9 cellular contexts compared by ENCODE assay signal in the genomic region with DNA sequence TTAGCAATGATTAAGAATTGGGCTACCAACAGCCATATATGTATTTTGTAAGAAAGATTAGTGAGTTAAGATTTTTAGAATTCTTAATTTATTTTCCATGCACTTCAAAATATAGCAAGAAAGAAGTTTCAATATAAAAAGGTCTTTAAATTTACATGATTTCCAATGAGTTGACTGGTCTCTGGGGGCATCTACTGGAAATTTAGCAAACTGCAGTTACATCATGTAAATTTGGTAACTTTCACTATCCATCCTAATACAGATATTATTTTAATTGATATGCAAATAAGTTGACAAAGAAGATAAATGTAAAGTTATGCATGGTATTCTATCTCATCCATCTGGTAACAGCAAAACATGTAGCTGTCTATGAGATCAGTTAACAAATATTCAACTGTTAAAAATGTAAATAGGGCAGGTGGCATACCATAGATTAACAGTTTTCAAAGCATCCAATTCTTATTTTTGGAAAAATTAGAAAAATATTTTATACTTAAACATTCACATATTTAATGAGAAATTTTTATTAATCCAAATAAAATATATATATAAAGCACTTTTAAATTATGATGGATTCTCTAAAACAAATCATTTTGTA. TPM values are rescaled to one million over a fixed set of nuclear protein-coding genes. Genes with fewer than 3 reads are reported as not detected.
A peak's percentile ranks its signal among the peaks of the same experiment; 100 is the strongest.
DNase-seq lines count a peak whose midpoint lies in the region; ATAC-seq, FAIRE-seq and TF ChIP-seq lines count a peak whose summit lies in the region.
"Had no signal": no experiment of that assay in that cellular context is flagged by ENCODE, and none has a peak within 500 bp of the region (broad histone marks: within the 10 kb centered on the region; RNA-seq: fewer than 3 reads in every experiment).

No MANE protein-coding gene starts in this region.

- H3K36me3 Mint-ChIP-seq in CD14-positive monocyte = no peaks in the 10 kb centered on the region

- FAIRE-seq in GM18507 (lab: Jason Lieb, UNC) = peak; percentile 78

- intact Hi-C loops in CD14-positive monocyte (cut with micrococcal nuclease) = no loop called here
- intact Hi-C loops in ascending aorta (cut with DNase I) = loop anchor here (5.0 kb wide), 1 partner anchor 574 kb away; no protein-coding TSS in a partner anchor

- no peak for TF ChIP-seq POLR2A in NB4 (IDR thresholded peaks at IDR 0.05; ENCODE audit: extremely low read depth, insufficient read length)

- H3K27me3 Mint-ChIP-seq in CD14-positive monocyte (ENCODE audit: low read depth in 3 of 3) = peaks cover 0 to 7% (median 3%) of the 10 kb centered on the region in 3 donors

- H3K4me1 Mint-ChIP-seq in CD14-positive monocyte = no peaks in the 10 kb centered on the region

- CTCF ChIA-PET in HEK293T (lab: Yijun Ruan, JAX) = no interaction called here

- H3K4me3 ChIP-seq in NB4 (ENCODE audit: low read depth, low read length) = no peak overlapping the region
- no peak overlapping the region for H3K4me3 ChIP-seq in ascending aorta
- no peak overlapping the region for H3K4me3 ChIP-seq in kidney epithelial cell (ENCODE audit: low read depth, low read length)
- H3K4me3 ChIP-seq in MG63 = no peak overlapping the region
- H3K4me3 ChIP-seq: SJSA1 had no signal

- no peaks in the 10 kb centered on the region for H3K9me3 ChIP-seq in ascending aorta
- no peaks in the 10 kb centered on the region for H3K9me3 ChIP-seq in MG63
- H3K9me3 ChIP-seq: SJSA1 had no signal

- POLR2A ChIA-PET in HEK293T (lab: Yijun Ruan, JAX) = no interaction called here

- no peaks in the 10 kb centered on the region for H3K9me3 Mint-ChIP-seq in CD14-positive monocyte

- H3K36me3 ChIP-seq in ascending aorta (no peaks in the 10 kb centered on the region), kidney epithelial cell (ENCODE audit: control insufficient read depth, insufficient read depth, low read length) (no peaks in the 10 kb centered on the region), MG63 (no peaks in the 10 kb centered on the region)
- H3K36me3 ChIP-seq: SJSA1 had no signal

- H3K27ac ChIP-seq in ascending aorta = no peak overlapping the region
- H3K27ac ChIP-seq: SJSA1 had no signal

- no peaks in the 10 kb centered on the region for H3K27me3 ChIP-seq in ascending aorta
- H3K27me3 ChIP-seq in kidney epithelial cell (ENCODE audit: control insufficient read depth, insufficient read depth, low read length) = no peaks in the 10 kb centered on the region
- H3K27me3 ChIP-seq in MG63 = peaks cover 3% of the 10 kb centered on the region; the same call in 1 of the 2 replicates

- DNase-seq in CD14-positive monocyte (ENCODE audit: low spot score) = no peak
- DNase-seq in GM18507 (ENCODE audit: extremely low spot score, insufficient read length, low read depth) = no peak
- peak; percentile 48 for DNase-seq in NB4 (ENCODE audit: low read depth)
- no peak for DNase-seq in ascending aorta (ENCODE audit: low spot score in 2 of 2)
- no peak for DNase-seq in kidney epithelial cell (ENCODE audit: low read depth)
- DNase-seq in HEK293T (ENCODE audit: extremely low spot score) = no peak
- DNase-seq in MG63 = no peak

- H3K4me3 Mint-ChIP-seq in CD14-positive monocyte = no peak overlapping the region

- H3K4me1 ChIP-seq in ascending aorta = no peaks in the 10 kb centered on the region
- H3K4me1 ChIP-seq: SJSA1 had no signal

- ATAC-seq in HG03108 (IDR thresholded peaks at IDR 0.05; ENCODE audit: unreplicated experiment) = no peak

- peak; percentile 64 for TF ChIP-seq CTCF in CD14-positive monocyte (IDR thresholded peaks at IDR 0.05)
- peak; percentile 50 for TF ChIP-seq CTCF in NB4 (IDR thresholded peaks at IDR 0.05; ENCODE audit: low read depth, low read length)
- peak; percentile 40 to 60 (median 53) for TF ChIP-seq CTCF in ascending aorta (IDR thresholded peaks at IDR 0.05)
- peak; percentile 65 for TF ChIP-seq CTCF in kidney epithelial cell (IDR thresholded peaks at IDR 0.05; ENCODE audit: insufficient read depth, low read length, poor library complexity, severe bottlenecking)

- no peak overlapping the region for H3K27ac Mint-ChIP-seq in CD14-positive monocyte

TF ChIP-seq in HEK293T, 16 proteins besides CTCF, POLR2A, EP300 and RAD21:
- no peak for TF ChIP-seq NFRKB (IDR thresholded peaks at IDR 0.05)
- TF ChIP-seq HDGF (IDR thresholded peaks at IDR 0.05; ENCODE audit: borderline replicate concordance) = no peak
- no peak for TF ChIP-seq LEF1 (IDR thresholded peaks at IDR 0.05; ENCODE audit: borderline replicate concordance)
- no peak for TF ChIP-seq L3MBTL2 (conservative IDR thresholded peaks at IDR 0.05)
- TF ChIP-seq FOXA1 (IDR thresholded peaks at IDR 0.05) = no peak
- no peak for TF ChIP-seq ARNT (IDR thresholded peaks at IDR 0.05)
- TF ChIP-seq PKNOX1 (IDR thresholded peaks at IDR 0.05) = no peak
- TF ChIP-seq FOXM1 (IDR thresholded peaks at IDR 0.05; ENCODE audit: borderline replicate concordance) = no peak
- no peak for TF ChIP-seq FOXK2 (IDR thresholded peaks at IDR 0.05)
- TF ChIP-seq TARDBP (IDR thresholded peaks at IDR 0.05) = no peak
TF ChIP-seq in HEK293T: peak in this region for 0.

RNA-seq across cellular contexts. Expression of gene TTC29, which starts 29.1 kb away (rescaled TPM):
- not detected for polyA plus RNA-seq in CD14-positive monocyte
- not detected for total RNA-seq in ascending aorta
- total RNA-seq in kidney epithelial cell = 0.34 and 0.79 TPM in 2 replicates
- total RNA-seq in MG63 (2014; rRNA removed; shearing (Covaris generic); ENCODE audit: low replicate concordance) = not detected in 2 replicates
- total RNA-seq: SJSA1 had no signal
